10 cellular contexts compared by ENCODE assay signal in genomic region chr7:151439855-151440798, GRCh38. TPM values are rescaled to one million over a fixed set of nuclear protein-coding genes. Genes with fewer than 3 reads are reported as not detected.
A peak's percentile ranks its signal among the peaks of the same experiment; 100 is the strongest.
DNase-seq lines count a peak whose midpoint lies in the region; ATAC-seq, FAIRE-seq and TF ChIP-seq lines count a peak whose summit lies in the region.
"Had no signal": no experiment of that assay in that cellular context is flagged by ENCODE, and none has a peak within 500 bp of the region (broad histone marks: within the 10 kb centered on the region; RNA-seq: fewer than 3 reads in every experiment).

A gene with protein sequence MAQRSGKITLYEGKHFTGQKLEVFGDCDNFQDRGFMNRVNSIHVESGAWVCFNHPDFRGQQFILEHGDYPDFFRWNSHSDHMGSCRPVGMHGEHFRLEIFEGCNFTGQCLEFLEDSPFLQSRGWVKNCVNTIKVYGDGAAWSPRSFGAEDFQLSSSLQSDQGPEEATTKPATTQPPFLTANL (minus strand): TSS chr7:151440141. CDS start chr7:151439917, 224 bp downstream.

- TF ChIP-seq EP300 in K562 (IDR thresholded peaks at IDR 0.05; ENCODE audit: low read length) (no peak), HepG2 (IDR thresholded peaks at IDR 0.05; ENCODE audit: low read depth in 2 of 2, low read length in 2 of 2) (no peak), HepG2 (CRISPR knock-in tag; IDR thresholded peaks at IDR 0.05; ENCODE audit: borderline replicate concordance) (no peak), tibial nerve (IDR thresholded peaks at IDR 0.05) (no peak)

- H3K27ac ChIP-seq in K562 (ENCODE audit: extremely low read depth, low read depth, low read length) (no peak within 1 kb of the TSS), HepG2 (ENCODE audit: extremely low read length, insufficient read depth, low read length) (no peak within 1 kb of the TSS), tibial nerve (peak within 1 kb of the TSS; percentile 15 to 79 (median 58)), SJCRH30 (no peak within 1 kb of the TSS)

- no peaks in the 10 kb centered on the region for H3K9me1 ChIP-seq in K562 (ENCODE audit: control insufficient read depth, insufficient read depth, low read length)

- no peak within 1 kb of the TSS for H3K4me3 ChIP-seq in K562
- peak within 1 kb of the TSS in 1 of 3 experiments; percentile 10; a peak in 1 of 6 replicates for H3K4me3 ChIP-seq in HepG2 (replicated peaks in 1 of 3; ENCODE audit: insufficient read depth in 1 of 3, low read depth in 2 of 3, low read length in 3 of 3)
- H3K4me3 ChIP-seq in tibial nerve = peak within 1 kb of the TSS; percentile 0 to 46 (median 20)
- no peak within 1 kb of the TSS for H3K4me3 ChIP-seq in SJCRH30

- no peak within 1 kb of the TSS for H3K4me2 ChIP-seq in K562 (ENCODE audit: insufficient read depth, low read length)
- peak within 1 kb of the TSS; percentile 23 for H3K4me2 ChIP-seq in HepG2 (ENCODE audit: low read depth, low read length)

- no peaks in the 10 kb centered on the region for H3K79me2 ChIP-seq in K562 (ENCODE audit: control insufficient read depth, insufficient read depth, low read length)
- no peaks in the 10 kb centered on the region for H3K79me2 ChIP-seq in HepG2 (ENCODE audit: insufficient read depth, low read length)

- ATAC-seq in K562 (no peak), HepG2 (peak; percentile 42)
- ATAC-seq: HCT116 had no signal

- H3K9ac ChIP-seq in K562 (ENCODE audit: insufficient read depth in 1 of 2, low read depth in 2 of 2, low read length in 2 of 2) (peak within 1 kb of the TSS in 1 of 2 experiments; percentile 56; a peak in 2 of 4 replicates), HepG2 (ENCODE audit: insufficient read depth, low read depth, low read length) (no peak within 1 kb of the TSS)

- in situ Hi-C loops in K562 (cut with MboI) = no loop called here
- in situ Hi-C loops in HepG2 (cut with HindIII; ENCODE audit: extremely low pct_ligation_motif_present, low pct_unique_long_range_greater_than_20kb) = no loop called here

- TF ChIP-seq POLR2A in K562 (conservative IDR thresholded peaks at IDR 0.05) (no peak), HepG2 (IDR thresholded peaks at IDR 0.05; ENCODE audit: insufficient read depth in 1 of 2, low read depth in 2 of 2, low read length in 2 of 2) (no peak), tibial nerve (IDR thresholded peaks at IDR 0.05) (no peak)

- FAIRE-seq in K562 (lab: Jason Lieb, UNC) (no peak), HepG2 (lab: Jason Lieb, UNC) (no peak), D721Med (lab: Jason Lieb, UNC) (no peak)

- DNase-seq in activated effector memory CD4-positive, alpha-beta T cell treated with anti-CD3 and anti-CD28 coated beads, Interleukin-2, amount 50 U/mL, for 16 hours = peak; percentile 72
- DNase-seq in activated effector memory CD4-positive, alpha-beta T cell treated with Interleukin-2 at 50 U/mL for 16 hours = no peak
- DNase-seq in K562 (ENCODE audit: extremely low read depth in 1 of 4, low spot score in 3 of 4) (no peak), HepG2 (ENCODE audit: low spot score) (no peak), tibial nerve (ENCODE audit: low spot score in 2 of 2) (no peak), D721Med (ENCODE audit: insufficient read length, low spot score) (no peak), SHP77 treated with DMSO at 0.1 percent for 48 hours (lab: John Stamatoyannopoulos, UW) (no peak), SJCRH30 (no peak)
- DNase-seq: NCI-H1105 treated with DMSO at 0.1 percent for 48 hours had no signal

- TF ChIP-seq CTCF in K562 (IDR thresholded peaks at IDR 0.05 in 2 of 3, conservative IDR thresholded peaks at IDR 0.05 in 1 of 3; ENCODE audit: insufficient read depth in 2 of 3, low read depth in 1 of 3, low read length in 3 of 3) (no peak), HepG2 (CRISPR knock-in tag; IDR thresholded peaks at IDR 0.05) (no peak), tibial nerve (IDR thresholded peaks at IDR 0.05) (no peak), D721Med (IDR thresholded peaks at IDR 0.05; ENCODE audit: insufficient read depth, missing control alignments) (no peak)

- 39% methylated on average over 48 of the region's 51 CpGs for WGBS in K562 (ENCODE audit: insufficient coverage, low coverage, missing lambda C conversion rate)
- WGBS in HepG2 (ENCODE audit: low lambda C conversion rate) = 19% methylated on average over 16 of the region's 51 CpGs
- WGBS in tibial nerve, 2 donors = 22 to 30% methylated on average over 28 to 50 of the region's 51 CpGs

- CTCF ChIA-PET in K562 (lab: Yijun Ruan, JAX; ENCODE audit: low intra/inter-chr PET ratio) = no interaction called here
- CTCF ChIA-PET in HepG2 (lab: Yijun Ruan, JAX; ENCODE audit: low intra/inter-chr PET ratio, low total read pairs) = no interaction called here

- H3K36me3 ChIP-seq in K562 (ENCODE audit: control insufficient read depth, insufficient read depth, low read length) (no peaks in the 10 kb centered on the region), HepG2 (replicated peaks in 1 of 2; ENCODE audit: control insufficient read depth in 1 of 2, insufficient read depth in 2 of 2, low read length in 2 of 2) (no peaks in the 10 kb centered on the region), tibial nerve (no peaks in the 10 kb centered on the region), SJCRH30 (no peaks in the 10 kb centered on the region)

- intact Hi-C loops in K562 (cut with micrococcal nuclease) = loop anchor here (10.0 kb wide), 1 partner anchor 45 kb away; no protein-coding TSS in a partner anchor
- intact Hi-C loops in HepG2 (cut with micrococcal nuclease; ENCODE audit: unreplicated experiment) = no loop called here

- H3K9me3 ChIP-seq in K562 (replicated peaks; ENCODE audit: control insufficient read depth, insufficient read depth, low read depth, low read length) (no peaks in the 10 kb centered on the region), HepG2 (ENCODE audit: low read length) (no peaks in the 10 kb centered on the region), tibial nerve (no peaks in the 10 kb centered on the region), SJCRH30 (replicated peaks) (peaks cover 4% of the 10 kb centered on the region)

- TF ChIP-seq RAD21 in K562 (CRISPR knock-in tag; conservative IDR thresholded peaks at IDR 0.05 in 1 of 2, IDR thresholded peaks at IDR 0.05 in 1 of 2) (no peak), HepG2 (CRISPR knock-in tag; IDR thresholded peaks at IDR 0.05) (no peak)

- POLR2A ChIA-PET in K562 (lab: Yijun Ruan, JAX) = interaction anchor here (0.6 kb wide), 1 partner anchor 158 kb away, joined by 3 read pairs; no protein-coding TSS in a partner anchor
- POLR2A ChIA-PET in HepG2 (lab: Yijun Ruan, JAX) = no interaction called here

- no peak within 1 kb of the TSS for H2AFZ ChIP-seq in K562 (ENCODE audit: low read depth, low read length)
- H2AFZ ChIP-seq in HepG2 (ENCODE audit: low read length) = no peak within 1 kb of the TSS

- H3K4me1 ChIP-seq in K562 (replicated peaks in 1 of 2; ENCODE audit: control insufficient read depth in 2 of 2, insufficient read depth in 2 of 2, low read length in 2 of 2) (peaks cover 5 to 20% of the 10 kb centered on the region in 2 experiments; a peak in 3 of 5 replicates), HepG2 (ENCODE audit: insufficient read depth, low read length) (no peaks in the 10 kb centered on the region), tibial nerve (peaks cover 0 to 56% (median 19%) of the 10 kb centered on the region in 4 donors), SJCRH30 (no peaks in the 10 kb centered on the region)

- no TSS peak for BruUV-seq in K562 (replicated peaks; lab: Mats Ljungman, UMichigan)
- no TSS peak for BruUV-seq in HepG2 (replicated peaks; lab: Mats Ljungman, UMichigan)

- peaks cover 21 to 50% of the 10 kb centered on the region in 2 experiments; a peak in 4 of 5 replicates for H3K27me3 ChIP-seq in K562 (ENCODE audit: control insufficient read depth in 2 of 2, insufficient read depth in 2 of 2, low read length in 2 of 2)
- H3K27me3 ChIP-seq in HepG2 (ENCODE audit: control insufficient read depth in 1 of 2, insufficient read depth in 2 of 2, low read length in 2 of 2) = peaks cover 16 to 63% of the 10 kb centered on the region in 2 experiments
- peaks cover 0 to 4% of the 10 kb centered on the region in 2 donors for H3K27me3 ChIP-seq in tibial nerve
- H3K27me3 ChIP-seq in SJCRH30 = peaks cover 10% of the 10 kb centered on the region

- H4K20me1 ChIP-seq in K562 (replicated peaks; ENCODE audit: control insufficient read depth, insufficient read depth, low read length) (no peaks in the 10 kb centered on the region), HepG2 (ENCODE audit: insufficient read depth, low read length) (no peaks in the 10 kb centered on the region)

RNA-seq across cellular contexts. Expression of the gene that starts here (rescaled TPM):
- total RNA-seq in K562 (2011; cell fraction: chromatin; rRNA removed; ENCODE audit: low replicate concordance) = 0.19 and 0.23 TPM in 2 replicates
- not detected in 2 replicates for total RNA-seq in K562 (2011; cell fraction: nucleolus; rRNA removed)
- not detected in 2 replicates for total RNA-seq in K562 (2011; cell fraction: nucleoplasm; rRNA removed)
- total RNA-seq in K562 (2014; rRNA removed) (not detected in 2 replicates), K562 (2014; rRNA removed; fragmentation: Illumina TruSeq; extraction: Trizol) (not detected in 2 replicates), K562 (2015; rRNA removed; fragmentation: Illumina TruSeq; extraction: Trizol) (not detected in 2 replicates), K562 (2021) (not detected in 2 replicates), HepG2 (2016; rRNA removed; fragmentation: Illumina TruSeq; extraction: Trizol) (not detected in 2 replicates), tibial nerve (1 to 10 TPM in 1 of 4 donors, under 1 TPM in 2, not detected in 1; 0.59 to 1.5 (median 0.87) TPM)
- polyA plus RNA-seq in K562 (2011; rRNA removed) (not detected in 2 replicates), K562 (2014; fragmentation: Illumina TruSeq; extraction: Trizol) (not detected in 2 replicates), K562 (2014; fragmentation: Nextera tagmentation; extraction: Ambion mirVana) (not detected), K562 (2014; rRNA removed) (not detected in 2 replicates), HepG2 (2011; rRNA removed) (0.11 TPM in 1 of 2 replicates, not detected in the other)
- polyA plus RNA-seq in K562 (2011; cell fraction: cytosol; rRNA removed) = not detected in 2 replicates
- polyA plus RNA-seq in K562 (2011; cell fraction: nucleus; rRNA removed) = 0.09 TPM in 1 of 2 replicates, not detected in the other
- polyA plus RNA-seq in K562 (2012) = not detected in 2 replicates
- not detected in 2 replicates for polyA minus RNA-seq in K562 (2011; rRNA and poly(A)+ RNA removed)
- not detected in 2 replicates for polyA minus RNA-seq in K562 (2011; cell fraction: cytosol; rRNA and poly(A)+ RNA removed)
- not detected in 2 replicates for polyA minus RNA-seq in K562 (2011; cell fraction: nucleus; rRNA and poly(A)+ RNA removed)
- total RNA-seq in HepG2 (2016; cell fraction: cytosol; rRNA removed; fragmentation: Illumina TruSeq; extraction: Trizol; ENCODE audit: low read depth) = not detected in 2 replicates
- total RNA-seq in HepG2 (2016; cell fraction: insoluble cytoplasmic fraction; rRNA removed; fragmentation: Illumina TruSeq; extraction: Trizol) = not detected in 2 replicates
- not detected in 2 replicates for total RNA-seq in HepG2 (2016; cell fraction: membrane; rRNA removed; fragmentation: Illumina TruSeq; extraction: Trizol)
- not detected in 2 replicates for total RNA-seq in HepG2 (2016; cell fraction: nucleus; rRNA removed; fragmentation: Illumina TruSeq; extraction: Trizol)
- polyA plus RNA-seq in HepG2 (2011; cell fraction: cytosol; rRNA removed) = not detected in 2 replicates
- polyA plus RNA-seq in HepG2 (2011; cell fraction: nucleus; rRNA removed) = 0.14 and 0.18 TPM in 2 replicates
- polyA plus RNA-seq in HepG2 (2012) = not detected in 2 replicates
- not detected in 2 replicates for polyA plus RNA-seq in HepG2 (2016; cell fraction: cytosol; fragmentation: Illumina TruSeq; extraction: Trizol; ENCODE audit: low read depth)
- not detected in 2 replicates for polyA plus RNA-seq in HepG2 (2016; cell fraction: insoluble cytoplasmic fraction; fragmentation: Illumina TruSeq; extraction: Trizol; ENCODE audit: low read depth)
- not detected in 2 replicates for polyA plus RNA-seq in HepG2 (2016; cell fraction: membrane; fragmentation: Illumina TruSeq; extraction: Trizol; ENCODE audit: low read depth)
- not detected in 2 replicates for polyA plus RNA-seq in HepG2 (2016; cell fraction: nucleus; fragmentation: Illumina TruSeq; extraction: Trizol; ENCODE audit: insufficient read depth, low read depth)
- 0.07 TPM in 1 of 2 replicates, not detected in the other for polyA minus RNA-seq in HepG2 (2011; rRNA and poly(A)+ RNA removed; ENCODE audit: low replicate concordance)
- polyA minus RNA-seq in HepG2 (2011; cell fraction: cytosol; rRNA and poly(A)+ RNA removed) = not detected in 2 replicates
- not detected in 2 replicates for polyA minus RNA-seq in HepG2 (2011; cell fraction: nucleus; rRNA and poly(A)+ RNA removed)
- total RNA-seq in SJCRH30 (2014; rRNA removed; shearing (Covaris generic)) = not detected in 2 replicates

Comparison
In these comparisons a context has a peak if more than half of its experiments do, and no peak if none do; other contexts are left out.
1. Peak in ATAC-seq and H3K4me2 ChIP-seq in HepG2; RNA of the gene not detected or under 1 TPM.
2. H3K27ac ChIP-seq: peak in tibial nerve (4 of 4); none in K562 (single experiment), HepG2 (single experiment) and SJCRH30 (single experiment).
3. H3K4me3 ChIP-seq: peak in tibial nerve (4 of 4); none in K562 (single experiment) and SJCRH30 (single experiment).